In genomic region chr20:35978041-35978513, GRCh38 we compare ENCODE assay signal across 22 cellular contexts. TPM values are rescaled to one million over a fixed set of nuclear protein-coding genes. Genes with fewer than 3 reads are reported as not detected.
DNase-seq lines count a peak whose midpoint lies in the region; ATAC-seq, FAIRE-seq and TF ChIP-seq lines count a peak whose summit lies in the region.
"Had no signal": no experiment of that assay in that cellular context is flagged by ENCODE, and none has a peak within 500 bp of the region (broad histone marks: within the 10 kb centered on the region; RNA-seq: fewer than 3 reads in every experiment).

No MANE protein-coding gene starts in this region.

- no peak overlapping the region for H4K91ac ChIP-seq in mesenchymal stem cell (ENCODE audit: low read length)

- POLR2A ChIA-PET in K562 (lab: Yijun Ruan, JAX), result no interaction called here

- no peaks in the 10 kb centered on the region for H4K20me1 ChIP-seq in DOHH2 (ENCODE audit: control insufficient read depth, insufficient read depth, low read depth, low read length)
- H4K20me1 ChIP-seq in K562 (replicated peaks; ENCODE audit: control insufficient read depth, insufficient read depth, low read length), result no peaks in the 10 kb centered on the region
- H4K20me1 ChIP-seq: BLaER1 had no signal

- no peak overlapping the region for H2BK5ac ChIP-seq in mesenchymal stem cell (ENCODE audit: low read depth, low read length, poor library complexity, severe bottlenecking)

- H3K36me3 ChIP-seq in DOHH2 (ENCODE audit: control insufficient read depth, low read length) (no peaks in the 10 kb centered on the region), K562 (ENCODE audit: control insufficient read depth, insufficient read depth, low read length) (no peaks in the 10 kb centered on the region), mesenchymal stem cell (ENCODE audit: control insufficient read depth in 1 of 2, insufficient read depth in 2 of 2, low read depth in 1 of 2, low read length in 2 of 2) (no peaks in the 10 kb centered on the region)
- H3K36me3 ChIP-seq: BLaER1, SJSA1 had no signal

- H3K4me1 ChIP-seq in DOHH2 (ENCODE audit: control insufficient read depth, low read length) (peaks cover 69% of the 10 kb centered on the region), K562 (replicated peaks in 1 of 2; ENCODE audit: control insufficient read depth in 2 of 2, insufficient read depth in 2 of 2, low read length in 2 of 2) (peaks cover 0 to 11% of the 10 kb centered on the region in 2 experiments; a peak in 2 of 5 replicates), mesenchymal stem cell (ENCODE audit: control insufficient read depth, insufficient read depth, low read depth, low read length) (no peaks in the 10 kb centered on the region)
- H3K4me1 ChIP-seq: BLaER1, SJSA1 had no signal

- H2AFZ ChIP-seq in K562 (ENCODE audit: low read depth, low read length), result peak overlapping the region; percentile 39; the same call in 1 of the 2 replicates
- H2AFZ ChIP-seq in mesenchymal stem cell (ENCODE audit: low read depth, low read length), result no peak overlapping the region

- ATAC-seq in K562 (peak; percentile 77), HG03139 (IDR thresholded peaks at IDR 0.05; ENCODE audit: unreplicated experiment) (no peak), GM19467 (IDR thresholded peaks at IDR 0.05; ENCODE audit: unreplicated experiment) (no peak)
- ATAC-seq: naive thymus-derived CD8-positive, alpha-beta T cell had no signal

- peaks cover 3% of the 10 kb centered on the region for H3K9me1 ChIP-seq in K562 (ENCODE audit: control insufficient read depth, insufficient read depth, low read length)

- FAIRE-seq in K562 (lab: Jason Lieb, UNC), result peak; percentile 64
- FAIRE-seq: GM18507, islet of Langerhans, small intestine had no signal

- BruUV-seq in K562 (replicated peaks; lab: Mats Ljungman, UMichigan), result no TSS peak

- intact Hi-C loops in K562 (cut with micrococcal nuclease), result no loop called here

- no peak overlapping the region for H2AK5ac ChIP-seq in mesenchymal stem cell (ENCODE audit: low read length, severe bottlenecking)

- no peak overlapping the region for H3K23ac ChIP-seq in mesenchymal stem cell (ENCODE audit: low read length in 2 of 2)

- WGBS in K562 (ENCODE audit: insufficient coverage, low coverage, missing lambda C conversion rate), result 17% methylated on average over 6 of the region's 9 CpGs
- WGBS in mesenchymal stem cell, result 93% methylated on average over 8 of the region's 9 CpGs

- no peak overlapping the region for H2BK15ac ChIP-seq in mesenchymal stem cell (ENCODE audit: low read depth, poor library complexity, severe bottlenecking)

- TF ChIP-seq CTCF in DOHH2 (IDR thresholded peaks at IDR 0.05; ENCODE audit: low read depth, low read length, poor library complexity, severe bottlenecking) (no peak), K562 (IDR thresholded peaks at IDR 0.05 in 2 of 3, conservative IDR thresholded peaks at IDR 0.05 in 1 of 3; ENCODE audit: insufficient read depth in 2 of 3, low read depth in 1 of 3, low read length in 3 of 3) (no peak)

- TF ChIP-seq RAD21 in K562 (CRISPR knock-in tag; conservative IDR thresholded peaks at IDR 0.05 in 1 of 2, IDR thresholded peaks at IDR 0.05 in 1 of 2), result no peak

- peak overlapping the region; percentile 80 for H3K4me2 ChIP-seq in DOHH2 (ENCODE audit: low read length)
- H3K4me2 ChIP-seq in K562 (ENCODE audit: insufficient read depth, low read length), result no peak overlapping the region
- H3K4me2 ChIP-seq in mesenchymal stem cell (ENCODE audit: low read length, poor library complexity, severe bottlenecking), result no peak overlapping the region
- H3K4me2 ChIP-seq: BLaER1, KMS-11 had no signal

- H3K9me2 ChIP-seq in DOHH2 (replicated peaks; ENCODE audit: control insufficient read depth, low read length), result no peaks in the 10 kb centered on the region

- no peaks in the 10 kb centered on the region for H3K9me3 ChIP-seq in DOHH2 (ENCODE audit: control insufficient read depth, insufficient read depth, low read length)
- H3K9me3 ChIP-seq in K562 (replicated peaks; ENCODE audit: control insufficient read depth, insufficient read depth, low read depth, low read length), result no peaks in the 10 kb centered on the region
- no peaks in the 10 kb centered on the region for H3K9me3 ChIP-seq in mesenchymal stem cell (ENCODE audit: control insufficient read depth, low read length)
- H3K9me3 ChIP-seq: BLaER1, SJSA1 had no signal

- no peak overlapping the region for H3K14ac ChIP-seq in mesenchymal stem cell (ENCODE audit: low read length in 2 of 2)

- 0 out of 2 replicates have a peak, but pooled peaks have one; percentile 23 for TF ChIP-seq EP300 in K562 (IDR thresholded peaks at IDR 0.05; ENCODE audit: low read length)

- H3K4me3 ChIP-seq in DOHH2 (ENCODE audit: low read length) (peak overlapping the region; percentile 56), K562 (no peak overlapping the region), mesenchymal stem cell (ENCODE audit: insufficient read depth in 1 of 2, low read depth in 1 of 2, low read length in 2 of 2) (no peak overlapping the region)
- H3K4me3 ChIP-seq: BLaER1, SJSA1 had no signal

- no peaks in the 10 kb centered on the region for H3K79me2 ChIP-seq in DOHH2 (ENCODE audit: control insufficient read depth, low read length)
- no peaks in the 10 kb centered on the region for H3K79me2 ChIP-seq in K562 (ENCODE audit: control insufficient read depth, insufficient read depth, low read length)

- DNase-seq in NCI-H460 (ENCODE audit: extremely low read depth, low read depth), result peak; percentile 51
- DNase-seq in K562 (ENCODE audit: extremely low read depth in 1 of 4, low spot score in 3 of 4), result peak in 1 of 4 experiments; percentile 30
- peak; percentile 48 for DNase-seq in mesenchymal stem cell
- DNase-seq in NCI-H1417 (lab: John Stamatoyannopoulos, UW), result no peak
- DNase-seq: activated naive CD4-positive, alpha-beta T cell treated with anti-CD3 and anti-CD28 coated beads for 36 hours; H7; head of caudate nucleus; mammary epithelial cell; naive thymus-derived CD8-positive, alpha-beta T cell; NCI-H146; NCI-H446; posterior cingulate gyrus; small intestine had no signal

- no peak overlapping the region for H4K8ac ChIP-seq in mesenchymal stem cell (ENCODE audit: low read length)

- H3K27me3 ChIP-seq in DOHH2 (ENCODE audit: control insufficient read depth, low read length), result no peaks in the 10 kb centered on the region
- no peaks in the 10 kb centered on the region for H3K27me3 ChIP-seq in K562 (ENCODE audit: control insufficient read depth in 2 of 2, insufficient read depth in 2 of 2, low read length in 2 of 2)
- H3K27me3 ChIP-seq in mesenchymal stem cell (ENCODE audit: control insufficient read depth in 1 of 2, insufficient read depth in 1 of 2, low read length in 2 of 2), result peaks cover 0 to 17% of the 10 kb centered on the region in 2 experiments
- H3K27me3 ChIP-seq: BLaER1, SJSA1 had no signal

- peaks cover 10% of the 10 kb centered on the region for H3F3A ChIP-seq in DOHH2 (ENCODE audit: control insufficient read depth, insufficient read depth)

- CTCF ChIA-PET in K562 (lab: Yijun Ruan, JAX; ENCODE audit: low intra/inter-chr PET ratio), result no interaction called here

- TF ChIP-seq POLR2A in K562 (conservative IDR thresholded peaks at IDR 0.05), result no peak

- no peak overlapping the region for H2BK120ac ChIP-seq in mesenchymal stem cell (ENCODE audit: low read depth, low read length)

- H3K9ac ChIP-seq in K562 (ENCODE audit: insufficient read depth in 1 of 2, low read depth in 2 of 2, low read length in 2 of 2), result no peak overlapping the region
- peak overlapping the region; percentile 32 for H3K9ac ChIP-seq in mesenchymal stem cell (ENCODE audit: low read length)
- H3K9ac ChIP-seq: BLaER1, KMS-11 had no signal

- no peaks in the 10 kb centered on the region for H3K79me1 ChIP-seq in mesenchymal stem cell (replicated peaks; ENCODE audit: low read length, poor library complexity, severe bottlenecking)

- H2BK12ac ChIP-seq in mesenchymal stem cell (ENCODE audit: low read length in 2 of 2), result no peak overlapping the region

- H3K18ac ChIP-seq in mesenchymal stem cell (ENCODE audit: low read depth in 1 of 2, low read length in 2 of 2), result no peak overlapping the region

- H3K4ac ChIP-seq in mesenchymal stem cell (ENCODE audit: low read depth in 1 of 2, low read length in 2 of 2), result no peak overlapping the region

- in situ Hi-C loops in K562 (cut with MboI), result loop anchor here (25.0 kb wide), 1 partner anchor 459 kb away; no protein-coding TSS in a partner anchor

- H3K27ac ChIP-seq in DOHH2 (ENCODE audit: low read depth, low read length) (peak overlapping the region; percentile 93), K562 (ENCODE audit: extremely low read depth, low read depth, low read length) (no peak overlapping the region), mesenchymal stem cell (ENCODE audit: low read length, poor library complexity, severe bottlenecking) (no peak overlapping the region)
- H3K27ac ChIP-seq: BLaER1, epithelial cell of prostate, KMS-11, SJSA1 had no signal

RNA-seq across cellular contexts. Expression of gene CNBD2, which starts 9.7 kb away (rescaled TPM):
- 3.7 and 7.1 TPM in 2 replicates for total RNA-seq in NCI-H460 (2014; rRNA removed; shearing (Covaris generic))
- 9.7 and 19.6 TPM in 2 replicates for polyA plus RNA-seq in NCI-H460 (2014; cell fraction: nucleus; rRNA removed)
- total RNA-seq in K562 (2011; cell fraction: chromatin; rRNA removed; ENCODE audit: low replicate concordance), result 4.9 and 7.0 TPM in 2 replicates
- 9.5 and 11.5 TPM in 2 replicates for total RNA-seq in K562 (2011; cell fraction: nucleolus; rRNA removed)
- total RNA-seq in K562 (2011; cell fraction: nucleoplasm; rRNA removed), result 9.8 and 14.6 TPM in 2 replicates
- 5.9 and 6.6 TPM in 2 replicates for total RNA-seq in K562 (2014; rRNA removed)
- total RNA-seq in K562 (2014; rRNA removed; fragmentation: Illumina TruSeq; extraction: Trizol), result 3.2 and 3.7 TPM in 2 replicates
- total RNA-seq in K562 (2015; rRNA removed; fragmentation: Illumina TruSeq; extraction: Trizol), result 5.4 and 6.2 TPM in 2 replicates
- 4.5 and 5.3 TPM in 2 replicates for total RNA-seq in K562 (2021)
- 8.8 and 11.8 TPM in 2 replicates for polyA plus RNA-seq in K562 (2011; rRNA removed)
- polyA plus RNA-seq in K562 (2011; cell fraction: cytosol; rRNA removed), result 8.1 and 9.4 TPM in 2 replicates
- 19.5 and 25.3 TPM in 2 replicates for polyA plus RNA-seq in K562 (2011; cell fraction: nucleus; rRNA removed)
- polyA plus RNA-seq in K562 (2012), result 1.7 and 5.6 TPM in 2 replicates
- polyA plus RNA-seq in K562 (2014; fragmentation: Illumina TruSeq; extraction: Trizol), result 5.3 and 6.6 TPM in 2 replicates
- 1 to 10 TPM; 3.4 to 4.1 TPM for polyA plus RNA-seq in K562 (2014; fragmentation: Nextera tagmentation; extraction: Ambion mirVana)
- polyA plus RNA-seq in K562 (2014; rRNA removed), result 16.8 and 17.5 TPM in 2 replicates
- 3.4 and 4.2 TPM in 2 replicates for polyA minus RNA-seq in K562 (2011; rRNA and poly(A)+ RNA removed)
- not detected in 2 replicates for polyA minus RNA-seq in K562 (2011; cell fraction: cytosol; rRNA and poly(A)+ RNA removed)
- polyA minus RNA-seq in K562 (2011; cell fraction: nucleus; rRNA and poly(A)+ RNA removed), result 3.1 and 8.7 TPM in 2 replicates
- 2.4 TPM for polyA plus RNA-seq in mesenchymal stem cell (2013, experiment 1 of 2)
- polyA plus RNA-seq in mesenchymal stem cell (2013, experiment 2 of 2), result 2.5 TPM

RNA-seq across cellular contexts. Expression of gene SCAND1, which starts 23.8 kb away (rescaled TPM):
- 35.0 and 52.8 TPM in 2 replicates for total RNA-seq in NCI-H460 (2014; rRNA removed; shearing (Covaris generic))
- 102 and 111 TPM in 2 replicates for polyA plus RNA-seq in NCI-H460 (2014; cell fraction: nucleus; rRNA removed)
- 1.8 and 8.7 TPM in 2 replicates for total RNA-seq in K562 (2011; cell fraction: chromatin; rRNA removed; ENCODE audit: low replicate concordance)
- total RNA-seq in K562 (2011; cell fraction: nucleolus; rRNA removed), result 21.3 and 27.3 TPM in 2 replicates
- 9.3 and 10.3 TPM in 2 replicates for total RNA-seq in K562 (2011; cell fraction: nucleoplasm; rRNA removed)
- total RNA-seq in K562 (2014; rRNA removed), result 94.0 and 111 TPM in 2 replicates
- 0.47 TPM in 1 of 2 replicates, not detected in the other for total RNA-seq in K562 (2014; rRNA removed; fragmentation: Illumina TruSeq; extraction: Trizol)
- total RNA-seq in K562 (2015; rRNA removed; fragmentation: Illumina TruSeq; extraction: Trizol), result 17.0 and 20.2 TPM in 2 replicates
- total RNA-seq in K562 (2021), result 74.2 and 80.8 TPM in 2 replicates
- polyA plus RNA-seq in K562 (2011; rRNA removed), result 5.8 and 7.5 TPM in 2 replicates
- 17.0 and 80.2 TPM in 2 replicates for polyA plus RNA-seq in K562 (2011; cell fraction: cytosol; rRNA removed)
- 13.4 and 25.4 TPM in 2 replicates for polyA plus RNA-seq in K562 (2011; cell fraction: nucleus; rRNA removed)
- 25.0 and 56.6 TPM in 2 replicates for polyA plus RNA-seq in K562 (2012)
- 1.2 and 13.9 TPM in 2 replicates for polyA plus RNA-seq in K562 (2014; fragmentation: Illumina TruSeq; extraction: Trizol)
- under 1 TPM; 0.08 to 0.11 TPM for polyA plus RNA-seq in K562 (2014; fragmentation: Nextera tagmentation; extraction: Ambion mirVana)
- 46.5 and 51.2 TPM in 2 replicates for polyA plus RNA-seq in K562 (2014; rRNA removed)
- 0.99 and 1.6 TPM in 2 replicates for polyA minus RNA-seq in K562 (2011; rRNA and poly(A)+ RNA removed)
- 9.5 and 16.5 TPM in 2 replicates for polyA minus RNA-seq in K562 (2011; cell fraction: cytosol; rRNA and poly(A)+ RNA removed)
- 13.5 and 15.0 TPM in 2 replicates for polyA minus RNA-seq in K562 (2011; cell fraction: nucleus; rRNA and poly(A)+ RNA removed)
- polyA plus RNA-seq in mesenchymal stem cell (2013, experiment 1 of 2), result 69.8 TPM
- polyA plus RNA-seq in mesenchymal stem cell (2013, experiment 2 of 2), result 73.4 TPM

Comparison
In these comparisons a context has a peak if more than half of its experiments do, and no peak if none do; other contexts are left out.
1. DNase-seq: peak in NCI-H460 (single experiment) and mesenchymal stem cell (single experiment); none in NCI-H1417 (0 of 3).